In genomic region chr3:94115482-94115881, GRCh38 we compare ENCODE assay signal across 9 cellular contexts. TPM values are rescaled to one million over a fixed set of nuclear protein-coding genes. Genes with fewer than 3 reads are reported as not detected.
DNase-seq lines count a peak whose midpoint lies in the region; ATAC-seq and TF ChIP-seq lines count a peak whose summit lies in the region.
"Had no signal": no experiment of that assay in that cellular context is flagged by ENCODE, and none has a peak within 500 bp of the region (broad histone marks: within the 10 kb centered on the region; RNA-seq: fewer than 3 reads in every experiment).

No MANE protein-coding gene starts in this region.

- intact Hi-C loops in mucosa of descending colon (cut with DNase I, micrococcal nuclease): no loop called here
- intact Hi-C loops in posterior cingulate gyrus (cut with DNase I): loop anchor here (5.0 kb wide), 1 partner anchor 172 kb away; no protein-coding TSS in a partner anchor
- intact Hi-C loops in sigmoid colon (cut with DNase I): no loop called here

- no peaks in the 10 kb centered on the region for H3K27me3 ChIP-seq in sigmoid colon
- H3K27me3 ChIP-seq: pancreas had no signal

- in situ Hi-C loops in G401 (cut with HindIII; ENCODE audit: low sequenced_read_pairs): no loop called here

- H3K27ac ChIP-seq in sigmoid colon: no peak overlapping the region
- H3K27ac ChIP-seq: pancreas had no signal

- DNase-seq in G401 (ENCODE audit: low spot score) (peak; percentile 91), NCI-H1694 (lab: John Stamatoyannopoulos, UW) (peak; percentile 7), cerebellar cortex (ENCODE audit: low spot score) (peak; percentile 90), mesothelial cell of epicardium (ENCODE audit: low spot score in 2 of 2, unreplicated experiment in 2 of 2) (no peak), mucosa of descending colon (no peak), posterior cingulate gyrus (no peak), sigmoid colon (no peak), NCI-H1436 treated with DMSO at 0.1 percent for 48 hours (lab: John Stamatoyannopoulos, UW) (no peak)
- DNase-seq: pancreas had no signal

- ATAC-seq in mucosa of descending colon: no peak

- peaks cover 12% of the 10 kb centered on the region for H3K36me3 Mint-ChIP-seq in mesothelial cell of epicardium

- H3K4me1 Mint-ChIP-seq in mesothelial cell of epicardium: peaks cover 49% of the 10 kb centered on the region

- TF ChIP-seq POLR2A in sigmoid colon (IDR thresholded peaks at IDR 0.05): no peak

- H3K4me1 ChIP-seq in mucosa of descending colon (ENCODE audit: low read depth) (no peaks in the 10 kb centered on the region), sigmoid colon (peaks cover 0 to 21% (median 9%) of the 10 kb centered on the region in 4 donors)
- H3K4me1 ChIP-seq: pancreas had no signal

- H3K4me3 Mint-ChIP-seq in mesothelial cell of epicardium: no peak overlapping the region

- 66 to 85% methylated on average over 6 of the region's 6 CpGs for WGBS in sigmoid colon, 2 donors

- TF ChIP-seq CTCF in mesothelial cell of epicardium (IDR thresholded peaks at IDR 0.05; ENCODE audit: unreplicated experiment): no peak
- no peak for TF ChIP-seq CTCF in mucosa of descending colon (IDR thresholded peaks at IDR 0.05)
- peak in 1 of 4 experiments; percentile 47 for TF ChIP-seq CTCF in sigmoid colon (IDR thresholded peaks at IDR 0.05)

- H3K4me3 ChIP-seq in mucosa of descending colon: no peak overlapping the region
- H3K4me3 ChIP-seq in sigmoid colon: no peak overlapping the region
- H3K4me3 ChIP-seq: pancreas had no signal

- no peaks in the 10 kb centered on the region for H3K27me3 Mint-ChIP-seq in mesothelial cell of epicardium (ENCODE audit: low read depth)

- no peaks in the 10 kb centered on the region for H3K9me3 Mint-ChIP-seq in mesothelial cell of epicardium

- H3K36me3 ChIP-seq in mucosa of descending colon (ENCODE audit: low read depth) (no peaks in the 10 kb centered on the region), sigmoid colon (peaks cover 0 to 15% (median 0%) of the 10 kb centered on the region in 4 donors)
- H3K36me3 ChIP-seq: pancreas had no signal

- no peak for TF ChIP-seq EP300 in sigmoid colon (IDR thresholded peaks at IDR 0.05)

- H3K9me3 ChIP-seq in mucosa of descending colon (no peaks in the 10 kb centered on the region), sigmoid colon (no peaks in the 10 kb centered on the region)
- H3K9me3 ChIP-seq: pancreas had no signal

- H3K27ac Mint-ChIP-seq in mesothelial cell of epicardium: peak overlapping the region; percentile 5

RNA-seq across cellular contexts. Expression of gene NSUN3, which starts 52.6 kb away (rescaled TPM):
- total RNA-seq in G401 (2014; rRNA removed; shearing (Covaris generic)): 6.3 and 11.0 TPM in 2 replicates
- total RNA-seq in mesothelial cell of epicardium: 15.7 to 17.3 TPM (median 16.8 TPM) in 3 replicates
- 10 to 100 TPM; 18.6 to 33.9 (median 23.0) TPM for total RNA-seq in mucosa of descending colon
- 10 to 100 TPM in 1 of 4 donors, 1 to 10 TPM in 3; 7.3 to 13.8 (median 9.4) TPM for total RNA-seq in sigmoid colon
- polyA plus RNA-seq in sigmoid colon: 10 to 100 TPM in 1 of 3 donors, 1 to 10 TPM in 2; 8.5 to 16.0 (median 9.0) TPM

RNA-seq across cellular contexts. Expression of gene DHFR2, which starts 52.8 kb away (rescaled TPM):
- total RNA-seq in G401 (2014; rRNA removed; shearing (Covaris generic)): 0.31 and 0.81 TPM in 2 replicates
- 8.0 to 9.6 TPM (median 8.2 TPM) in 3 replicates for total RNA-seq in mesothelial cell of epicardium
- total RNA-seq in mucosa of descending colon: 1 to 10 TPM; 5.4 to 9.1 (median 6.2) TPM
- 1 to 10 TPM; 3.0 to 5.4 (median 4.5) TPM for total RNA-seq in sigmoid colon
- polyA plus RNA-seq in sigmoid colon: 1 to 10 TPM; 1.2 to 4.7 (median 1.2) TPM

Comparison
In these comparisons a context has a peak if more than half of its experiments do, and no peak if none do; other contexts are left out.
1. DNase-seq: peak in G401 (single experiment), NCI-H1694 (single experiment) and cerebellar cortex (single experiment); none in mesothelial cell of epicardium (0 of 2), mucosa of descending colon (0 of 3), posterior cingulate gyrus (0 of 10), sigmoid colon (single experiment) and NCI-H1436 treated with DMSO at 0.1 percent for 48 hours (single experiment).